ENCODE assay signal across 20 cellular contexts in genomic region chr15:48391950-48392349, GRCh38.
DNase-seq lines count a peak whose midpoint lies in the region; ATAC-seq and TF ChIP-seq lines count a peak whose summit lies in the region.
"Had no signal": no experiment of that assay in that cellular context is flagged by ENCODE, and none has a peak within 500 bp of the region (broad histone marks: within the 10 kb centered on the region; RNA-seq: fewer than 3 reads in every experiment).

No MANE protein-coding gene starts in this region.

- no peak overlapping the region for H3K4me3 Mint-ChIP-seq in GM23338
- H3K4me3 Mint-ChIP-seq: CD4-positive, alpha-beta memory T cell had no signal

- no peaks in the 10 kb centered on the region for H3K4me1 ChIP-seq in GM23338 (ENCODE audit: insufficient read depth)
- peaks cover 5 to 24% of the 10 kb centered on the region in 2 donors for H3K4me1 ChIP-seq in adrenal gland (replicated peaks in 1 of 2)
- H3K4me1 ChIP-seq in left lung, result peaks cover 0 to 4% of the 10 kb centered on the region in 2 donors
- peaks cover 11 to 52% (median 29%) of the 10 kb centered on the region in 4 donors for H3K4me1 ChIP-seq in stomach
- H3K4me1 ChIP-seq in PC-9 (replicated peaks; ENCODE audit: insufficient read depth), result peaks cover 8% of the 10 kb centered on the region; the same call in 1 of the 2 replicates

- H3K4me3 ChIP-seq in GM23338 (no peak overlapping the region), adrenal gland (no peak overlapping the region), left lung (no peak overlapping the region), stomach (no peak overlapping the region), PC-9 (no peak overlapping the region)

- DNase-seq in GM23338 (ENCODE audit: low spot score) (no peak), adrenal gland (no peak), left lung (no peak), stomach (no peak), PC-9 (no peak), ureter (ENCODE audit: low spot score) (no peak)
- DNase-seq: activated CD4-positive, alpha-beta T cell treated with anti-CD3 and anti-CD28 coated beads for 4 hours; CD4-positive, alpha-beta memory T cell; DMS153; foreskin keratinocyte; MM.1S; NCI-H1436 treated with DMSO at 0.1 percent for 48 hours; NCI-H2171 treated with DMSO at 0.1 percent for 48 hours; SHP77; T-helper 1 cell had no signal

- intact Hi-C loops in adrenal gland (cut with DNase I) (no loop called here), left lung (cut with DNase I) (no loop called here), stomach (cut with DNase I; ENCODE audit: low total_unique reads) (no loop called here), PC-9 (cut with micrococcal nuclease; ENCODE audit: unreplicated experiment) (no loop called here)

- H3K79me2 ChIP-seq in GM23338 (replicated peaks; ENCODE audit: insufficient read depth) (no peaks in the 10 kb centered on the region), PC-9 (ENCODE audit: low read depth) (no peaks in the 10 kb centered on the region)

- H3K9me2 ChIP-seq in GM23338 (ENCODE audit: insufficient read depth), result peaks cover 10% of the 10 kb centered on the region
- H3K9me2 ChIP-seq in PC-9 (ENCODE audit: insufficient read depth), result no peaks in the 10 kb centered on the region

- H3K27me3 Mint-ChIP-seq in GM23338 (ENCODE audit: insufficient read depth, low read depth, poor library complexity), result no peaks in the 10 kb centered on the region

- no peaks in the 10 kb centered on the region for H3K36me3 ChIP-seq in GM23338 (ENCODE audit: insufficient read depth)
- no peaks in the 10 kb centered on the region for H3K36me3 ChIP-seq in adrenal gland (replicated peaks in 1 of 2)
- H3K36me3 ChIP-seq in left lung, result no peaks in the 10 kb centered on the region
- H3K36me3 ChIP-seq in stomach, result no peaks in the 10 kb centered on the region
- no peaks in the 10 kb centered on the region for H3K36me3 ChIP-seq in PC-9 (ENCODE audit: low read depth)
- H3K36me3 ChIP-seq: neutrophil had no signal

- H3K27ac ChIP-seq in GM23338 (ENCODE audit: low read depth), result no peak overlapping the region
- H3K27ac ChIP-seq in adrenal gland, result peak overlapping the region in 3 of 5 donors; percentile 38 to 62 (median 52)
- peak overlapping the region in 1 of 2 donors; percentile 22 for H3K27ac ChIP-seq in left lung
- H3K27ac ChIP-seq in stomach, result peak overlapping the region in 3 of 5 donors; percentile 46 to 66 (median 52)
- H3K27ac ChIP-seq in PC-9, result no peak overlapping the region
- H3K27ac ChIP-seq: foreskin keratinocyte, HL-60, neutrophil had no signal

- TF ChIP-seq CTCF in GM23338 (conservative IDR thresholded peaks at IDR 0.05; ENCODE audit: low read depth in 2 of 2) (no peak), adrenal gland (IDR thresholded peaks at IDR 0.05) (no peak), left lung (IDR thresholded peaks at IDR 0.05) (no peak), stomach (IDR thresholded peaks at IDR 0.05) (no peak), PC-9 (conservative IDR thresholded peaks at IDR 0.05) (no peak)

- H4K20me1 ChIP-seq in GM23338 (replicated peaks; ENCODE audit: insufficient read depth) (no peaks in the 10 kb centered on the region), PC-9 (ENCODE audit: insufficient read depth) (no peaks in the 10 kb centered on the region)

- no peaks in the 10 kb centered on the region for H3K9me3 Mint-ChIP-seq in GM23338
- H3K9me3 Mint-ChIP-seq: activated naive CD4-positive, alpha-beta T cell treated with anti-CD3 and anti-CD28 coated beads, Interleukin-2, amount 50 U/mL, for 72 hours had no signal

- H3K9me3 ChIP-seq in adrenal gland (replicated peaks in 1 of 3) (no peaks in the 10 kb centered on the region), left lung (no peaks in the 10 kb centered on the region), stomach (no peaks in the 10 kb centered on the region), PC-9 (ENCODE audit: insufficient read depth, low read depth) (no peaks in the 10 kb centered on the region; the same call in 1 of the 2 replicates)
- H3K9me3 ChIP-seq: neutrophil had no signal

- 93 to 98% (median 96%) methylated on average over 2 of the region's 2 CpGs for WGBS in adrenal gland, 4 donors
- WGBS in stomach, 5 donors, result 55 to 90% (median 73%) methylated on average over 2 of the region's 2 CpGs

- TF ChIP-seq EP300 in stomach (IDR thresholded peaks at IDR 0.05), result no peak

- TF ChIP-seq POLR2A in adrenal gland (IDR thresholded peaks at IDR 0.05), result no peak
- TF ChIP-seq POLR2A in stomach (IDR thresholded peaks at IDR 0.05), result no peak

- H2AFZ ChIP-seq in GM23338, result peak overlapping the region; percentile 72; the same call in 1 of the 2 replicates
- H2AFZ ChIP-seq in PC-9, result no peak overlapping the region

- no peaks in the 10 kb centered on the region for H3K27me3 ChIP-seq in GM23338 (ENCODE audit: insufficient read depth)
- no peaks in the 10 kb centered on the region for H3K27me3 ChIP-seq in adrenal gland
- no peaks in the 10 kb centered on the region for H3K27me3 ChIP-seq in left lung
- H3K27me3 ChIP-seq in stomach, result no peaks in the 10 kb centered on the region
- no peaks in the 10 kb centered on the region for H3K27me3 ChIP-seq in PC-9 (ENCODE audit: insufficient read depth, low read depth)
- H3K27me3 ChIP-seq: foreskin keratinocyte, neutrophil had no signal

- BruUV-seq in PC-9 (replicated peaks; lab: Mats Ljungman, UMichigan), result no TSS peak

- H3K27ac Mint-ChIP-seq in GM23338, result no peak overlapping the region
- H3K27ac Mint-ChIP-seq: activated naive CD4-positive, alpha-beta T cell treated with anti-CD3 and anti-CD28 coated beads, Interleukin-2, amount 50 U/mL, for 72 hours; CD4-positive, alpha-beta memory T cell had no signal

- no peaks in the 10 kb centered on the region for H3K36me3 Mint-ChIP-seq in GM23338 (ENCODE audit: low read depth)
- H3K36me3 Mint-ChIP-seq: activated naive CD4-positive, alpha-beta T cell treated with anti-CD3 and anti-CD28 coated beads, Interleukin-2, amount 50 U/mL, for 72 hours; CD4-positive, alpha-beta memory T cell had no signal

- POLR2A ChIA-PET in PC-9 (lab: Charles Lee; ENCODE audit: unreplicated experiment), result no interaction called here

- H3K4me1 Mint-ChIP-seq in GM23338, result peaks cover 4% of the 10 kb centered on the region; the same call in 1 of the 3 replicates
- H3K4me1 Mint-ChIP-seq: CD4-positive, alpha-beta memory T cell had no signal

- H3K4me2 ChIP-seq in GM23338 (no peak overlapping the region), PC-9 (no peak overlapping the region)

- ATAC-seq in GM23338 (no peak), left lung (peak; percentile 53), HG03354 (IDR thresholded peaks at IDR 0.05; ENCODE audit: poor library complexity, severe bottlenecking, unreplicated experiment) (no peak), GM21360 (IDR thresholded peaks at IDR 0.05; ENCODE audit: unreplicated experiment) (no peak)
- ATAC-seq: activated naive CD4-positive, alpha-beta T cell treated with anti-CD3 and anti-CD28 coated beads, Interleukin-2, amount 50 U/mL, for 72 hours; foreskin keratinocyte had no signal

- CTCF ChIA-PET in PC-9 (lab: Charles Lee), result no interaction called here

- no peaks in the 10 kb centered on the region for H3F3A ChIP-seq in GM23338 (replicated peaks; ENCODE audit: low read depth)
- H3F3A ChIP-seq in PC-9 (ENCODE audit: insufficient read depth, low read depth), result no peaks in the 10 kb centered on the region

TF ChIP-seq in GM23338, 12 proteins besides CTCF, POLR2A, EP300 and RAD21:
- TF ChIP-seq STAT1 (IDR thresholded peaks at IDR 0.05; ENCODE audit: unreplicated experiment) (no peak), ETS1 (IDR thresholded peaks at IDR 0.05) (no peak), REST (IDR thresholded peaks at IDR 0.05; ENCODE audit: unreplicated experiment) (no peak), ZNF331 (CRISPR knock-in tag; IDR thresholded peaks at IDR 0.05; ENCODE audit: low read depth) (no peak), ZNF114 (CRISPR knock-in tag; IDR thresholded peaks at IDR 0.05) (no peak), EZH2phosphoT487 (IDR thresholded peaks at IDR 0.05; ENCODE audit: unreplicated experiment) (no peak), POLR2AphosphoS5 (IDR thresholded peaks at IDR 0.05; ENCODE audit: low read depth) (no peak), NANOG (IDR thresholded peaks at IDR 0.05; ENCODE audit: borderline replicate concordance) (no peak)

Comparison
In these comparisons a context has a peak if more than half of its experiments do, and no peak if none do; other contexts are left out.
1. H3K27ac ChIP-seq: peak in adrenal gland (3 of 5) and stomach (3 of 5); none in GM23338 (single experiment) and PC-9 (single experiment).